ENCODE assay signal across 16 cellular contexts in genomic region chr1:176811896-176812295, GRCh38.
"Had no signal": no experiment of that assay in that cellular context is flagged by ENCODE, and none has a peak within 500 bp of the region (broad histone marks: within the 10 kb centered on the region; RNA-seq: fewer than 3 reads in every experiment).

No MANE protein-coding gene starts in this region.

- H3K36me3 ChIP-seq: esophagus squamous epithelium, tibial nerve had no signal

- H3K27me3 Mint-ChIP-seq: dendritic cell treated with granulocyte-macrophage colony-stimulating factor and Interleukin-4, amounts not matched to agents 40 ng/mL and 50 ng/mL, for 4 days; effector memory CD8-positive, alpha-beta T cell; stimulated activated naive CD8-positive, alpha-beta T cell treated with anti-CD3 and anti-CD28 coated beads, Interleukin-15, amount 100 ng/mL, for 72 hours had no signal

- ATAC-seq: effector memory CD8-positive, alpha-beta T cell; foreskin keratinocyte; left colon; natural killer cell; psoas muscle; sciatic nerve; stimulated activated naive B cell treated with anti-CD40 and anti-IgM and Interleukin-4, amounts not matched to agents 10 μg/mL and 1 μg/mL and 100 μg/mL, for 72 hours; stimulated activated naive CD8-positive, alpha-beta T cell treated with anti-CD3 and anti-CD28 coated beads, Interleukin-15, amount 100 ng/mL, for 72 hours had no signal

- H3K4me1 Mint-ChIP-seq: natural killer cell; stimulated activated naive B cell treated with anti-CD40 and anti-IgM and Interleukin-4, amounts not matched to agents 10 μg/mL and 1 μg/mL and 100 μg/mL, for 72 hours; stimulated activated naive CD8-positive, alpha-beta T cell treated with anti-CD3 and anti-CD28 coated beads, Interleukin-15, amount 100 ng/mL, for 72 hours had no signal

- H3K9me3 Mint-ChIP-seq: dendritic cell treated with granulocyte-macrophage colony-stimulating factor and Interleukin-4, amounts not matched to agents 40 ng/mL and 50 ng/mL, for 4 days; stimulated activated naive CD8-positive, alpha-beta T cell treated with anti-CD3 and anti-CD28 coated beads, Interleukin-15, amount 100 ng/mL, for 72 hours had no signal

- H3K4me3 Mint-ChIP-seq: dendritic cell treated with granulocyte-macrophage colony-stimulating factor and Interleukin-4, amounts not matched to agents 40 ng/mL and 50 ng/mL, for 4 days; effector memory CD8-positive, alpha-beta T cell; mesothelial cell of epicardium; natural killer cell; stimulated activated naive B cell treated with anti-CD40 and anti-IgM and Interleukin-4, amounts not matched to agents 10 μg/mL and 1 μg/mL and 100 μg/mL, for 72 hours; stimulated activated naive CD8-positive, alpha-beta T cell treated with anti-CD3 and anti-CD28 coated beads, Interleukin-15, amount 100 ng/mL, for 72 hours had no signal

- H3K4me1 ChIP-seq: esophagus squamous epithelium, foreskin keratinocyte, psoas muscle, testis, tibial nerve had no signal

- H3K27me3 ChIP-seq: esophagus squamous epithelium, testis, tibial nerve had no signal

- H3K4me3 ChIP-seq: esophagus squamous epithelium, psoas muscle, testis, tibial nerve had no signal

- H3K27ac Mint-ChIP-seq: dendritic cell treated with granulocyte-macrophage colony-stimulating factor and Interleukin-4, amounts not matched to agents 40 ng/mL and 50 ng/mL, for 4 days; effector memory CD8-positive, alpha-beta T cell; mesothelial cell of epicardium; natural killer cell; stimulated activated naive B cell treated with anti-CD40 and anti-IgM and Interleukin-4, amounts not matched to agents 10 μg/mL and 1 μg/mL and 100 μg/mL, for 72 hours; stimulated activated naive CD8-positive, alpha-beta T cell treated with anti-CD3 and anti-CD28 coated beads, Interleukin-15, amount 100 ng/mL, for 72 hours had no signal

- H3K9me3 ChIP-seq: esophagus squamous epithelium, psoas muscle, testis, tibial nerve had no signal

- DNase-seq: effector memory CD8-positive, alpha-beta T cell; esophagus squamous epithelium; foreskin keratinocyte; left colon; mammary epithelial cell; natural killer cell; psoas muscle; stimulated activated CD4-positive, alpha-beta T cell treated with anti-CD3 and anti-CD28 coated beads, Interleukin-2, amount 100 ng/mL, for 24 hours; stimulated activated CD4-positive, alpha-beta T cell treated with anti-CD3 and anti-CD28 coated beads, Interleukin-4, amount 100 ng/mL, for 4 hours; stimulated activated naive B cell treated with anti-CD40 and anti-IgM and Interleukin-4, amounts not matched to agents 10 μg/mL and 1 μg/mL and 100 μg/mL, for 72 hours; stimulated activated naive CD8-positive, alpha-beta T cell treated with anti-CD3 and anti-CD28 coated beads, Interleukin-15, amount 100 ng/mL, for 72 hours; testis had no signal

- H3K27ac ChIP-seq: esophagus squamous epithelium, foreskin keratinocyte, psoas muscle, testis, tibial nerve had no signal

- H3K36me3 Mint-ChIP-seq: mesothelial cell of epicardium; natural killer cell; stimulated activated naive B cell treated with anti-CD40 and anti-IgM and Interleukin-4, amounts not matched to agents 10 μg/mL and 1 μg/mL and 100 μg/mL, for 72 hours had no signal
